In the genomic region with DNA sequence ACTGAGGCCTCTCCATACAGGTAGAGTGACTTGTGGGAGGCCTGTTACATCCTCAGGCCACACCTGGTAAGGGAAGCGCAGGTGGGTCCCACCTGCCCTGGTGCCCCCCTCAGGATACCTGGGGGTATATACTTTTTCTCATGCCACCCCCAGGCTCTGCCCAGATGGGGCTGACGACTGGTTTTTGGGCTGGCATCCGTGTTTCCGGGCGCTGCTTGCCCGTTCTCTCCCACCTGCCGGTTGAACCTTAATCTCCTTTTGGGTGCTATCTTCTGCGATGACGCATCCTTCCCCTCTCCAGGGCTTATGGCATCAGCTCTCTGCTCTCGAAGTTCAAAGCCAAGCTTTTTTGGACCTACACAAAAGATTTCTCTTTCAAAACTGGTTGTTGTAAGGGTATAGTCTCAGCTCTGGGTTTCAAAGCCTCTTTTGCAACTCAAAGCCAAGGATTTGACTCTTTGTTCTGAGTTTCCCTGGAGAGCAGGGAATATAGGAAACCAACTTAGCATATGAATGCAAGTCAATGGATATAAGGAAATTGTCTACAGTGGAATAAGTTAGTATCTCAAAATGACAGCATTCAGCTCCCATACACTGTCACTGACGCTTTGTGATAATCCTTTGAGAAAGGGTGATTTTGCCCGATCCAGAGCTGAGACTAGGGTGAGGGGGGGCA, we compare ENCODE assay signal across 1 cellular context.
TF ChIP-seq lines count a peak whose summit lies in the region.

No MANE protein-coding gene starts in this region.

TF ChIP-seq in GM23338, 12 proteins besides CTCF, POLR2A, EP300 and RAD21:
- no peak for TF ChIP-seq REST (IDR thresholded peaks at IDR 0.05; ENCODE audit: unreplicated experiment)
- TF ChIP-seq CREB1 (CRISPR knock-in tag; IDR thresholded peaks at IDR 0.05; ENCODE audit: low read depth), result peak; percentile 75
- TF ChIP-seq ZNF462 (CRISPR knock-in tag; IDR thresholded peaks at IDR 0.05), result peak; percentile 57
- no peak for TF ChIP-seq POLR2AphosphoS5 (IDR thresholded peaks at IDR 0.05; ENCODE audit: low read depth)
- peak; percentile 93 for TF ChIP-seq NANOG (IDR thresholded peaks at IDR 0.05; ENCODE audit: borderline replicate concordance)
TF ChIP-seq in GM23338: peak in this region for 3.
